In the genomic region with DNA sequence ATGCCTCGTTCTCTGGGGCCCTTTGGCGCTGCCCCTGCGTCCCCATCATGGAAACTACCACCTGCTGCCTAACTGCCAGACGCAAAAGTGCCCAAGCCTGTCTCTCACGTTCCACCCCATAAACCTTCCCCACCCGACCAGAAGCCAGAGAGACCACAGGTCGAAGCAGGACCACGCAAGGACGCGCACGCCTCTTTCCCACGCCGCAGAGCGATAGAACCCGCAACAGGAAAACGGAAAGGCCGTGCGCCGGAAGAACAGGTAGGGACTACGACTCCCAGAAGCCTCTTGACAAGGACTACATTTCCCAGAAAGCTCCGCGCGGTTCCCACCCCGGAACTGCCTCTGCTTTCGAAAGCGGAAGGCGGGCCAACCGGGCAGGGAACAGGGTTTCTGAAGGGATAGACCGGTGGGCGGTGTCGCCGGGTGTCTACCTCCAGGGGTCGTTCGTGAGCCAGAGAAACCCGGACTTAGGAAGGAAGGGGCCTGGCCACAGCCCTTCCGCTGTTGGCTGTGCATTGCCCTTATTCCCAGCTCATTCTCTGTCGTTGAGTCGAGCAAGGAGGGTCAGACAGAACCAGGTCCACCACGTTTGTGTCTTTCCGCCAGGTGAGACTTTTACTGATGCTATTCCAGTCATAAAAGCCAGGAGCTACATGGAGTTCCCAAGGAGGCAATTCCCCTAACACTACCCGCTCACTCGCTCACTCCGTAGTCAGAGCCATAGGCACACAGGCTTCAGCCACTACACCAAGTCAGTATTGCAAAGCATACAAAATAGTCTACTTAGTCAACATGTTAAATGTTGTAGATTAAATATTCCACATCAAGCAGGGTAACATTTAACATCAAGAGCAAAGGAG, we compare ENCODE assay signal across 8 cellular contexts. TPM values are rescaled to one million over a fixed set of nuclear protein-coding genes. Genes with fewer than 3 reads are reported as not detected.
DNase-seq lines count a peak whose midpoint lies in the region; ATAC-seq and TF ChIP-seq lines count a peak whose summit lies in the region.

No MANE protein-coding gene starts in this region.

- ATAC-seq in GM19351 (IDR thresholded peaks at IDR 0.05; ENCODE audit: unreplicated experiment) (peak; percentile 97), HG03521 (IDR thresholded peaks at IDR 0.05; ENCODE audit: unreplicated experiment) (peak; percentile 96), right lobe of liver (peak; percentile 96 to 97 (median 96))

- H3K4me3 ChIP-seq in right lobe of liver: peak overlapping the region; percentile 55 to 82 (median 71)

- 17% methylated on average over 10 of the region's 43 CpGs for WGBS in right lobe of liver (ENCODE audit: insufficient coverage, low coverage, low lambda C conversion rate, missing lambda C conversion rate)

- TF ChIP-seq POLR2A in right lobe of liver (IDR thresholded peaks at IDR 0.05): peak; percentile 66

- H3K9me3 ChIP-seq in right lobe of liver: no peaks in the 10 kb centered on the region

- peak overlapping the region; percentile 32 to 69 (median 52) for H3K27ac ChIP-seq in right lobe of liver

- peak; percentile 78 to 88 (median 80) for TF ChIP-seq CTCF in right lobe of liver (IDR thresholded peaks at IDR 0.05)

- intact Hi-C loops in right lobe of liver (cut with DNase I): no loop called here

- H3K27me3 ChIP-seq in right lobe of liver: no peaks in the 10 kb centered on the region

- DNase-seq in CD1c-positive myeloid dendritic cell (ENCODE audit: extremely low spot score): peak; percentile 98
- peak; percentile 96 for DNase-seq in NCI-H69 (lab: John Stamatoyannopoulos, UW)
- peak; percentile 94 to 99 for DNase-seq in activated CD4-positive, alpha-beta T cell treated with anti-CD3 and anti-CD28 coated beads, Interleukin-2, amount 50 U/mL, for 24 hours (ENCODE audit: low read depth in 1 of 2, low spot score in 1 of 2)
- DNase-seq in dermis microvascular lymphatic vessel endothelial cell (ENCODE audit: low read depth in 2 of 2): peak; percentile 94 to 97
- peak; percentile 99 for DNase-seq in right lobe of liver
- peak; percentile 94 to 99 for DNase-seq in stimulated activated CD4-positive, alpha-beta T cell treated with anti-CD3 and anti-CD28 coated beads, Interleukin-4, amount 100 ng/mL, for 4 hours

- peaks cover 0 to 16% (median 3%) of the 10 kb centered on the region in 4 donors for H3K4me1 ChIP-seq in right lobe of liver

- H3K36me3 ChIP-seq in right lobe of liver: no peaks in the 10 kb centered on the region

RNA-seq across cellular contexts. Expression of a gene that starts 56.6 kb away (rescaled TPM):
- total RNA-seq in dermis microvascular lymphatic vessel endothelial cell (53.9 and 87.4 TPM in 2 replicates), right lobe of liver (10 to 100 TPM; 29.4 to 75.2 (median 36.6) TPM)

Comparison
In these comparisons a context has a peak if more than half of its experiments do, and no peak if none do; other contexts are left out.
1. Peak in every context shown above with its lines: DNase-seq, ATAC-seq, H3K4me3 ChIP-seq and H3K27ac ChIP-seq.